16 cellular contexts compared by ENCODE assay signal in the genomic region with DNA sequence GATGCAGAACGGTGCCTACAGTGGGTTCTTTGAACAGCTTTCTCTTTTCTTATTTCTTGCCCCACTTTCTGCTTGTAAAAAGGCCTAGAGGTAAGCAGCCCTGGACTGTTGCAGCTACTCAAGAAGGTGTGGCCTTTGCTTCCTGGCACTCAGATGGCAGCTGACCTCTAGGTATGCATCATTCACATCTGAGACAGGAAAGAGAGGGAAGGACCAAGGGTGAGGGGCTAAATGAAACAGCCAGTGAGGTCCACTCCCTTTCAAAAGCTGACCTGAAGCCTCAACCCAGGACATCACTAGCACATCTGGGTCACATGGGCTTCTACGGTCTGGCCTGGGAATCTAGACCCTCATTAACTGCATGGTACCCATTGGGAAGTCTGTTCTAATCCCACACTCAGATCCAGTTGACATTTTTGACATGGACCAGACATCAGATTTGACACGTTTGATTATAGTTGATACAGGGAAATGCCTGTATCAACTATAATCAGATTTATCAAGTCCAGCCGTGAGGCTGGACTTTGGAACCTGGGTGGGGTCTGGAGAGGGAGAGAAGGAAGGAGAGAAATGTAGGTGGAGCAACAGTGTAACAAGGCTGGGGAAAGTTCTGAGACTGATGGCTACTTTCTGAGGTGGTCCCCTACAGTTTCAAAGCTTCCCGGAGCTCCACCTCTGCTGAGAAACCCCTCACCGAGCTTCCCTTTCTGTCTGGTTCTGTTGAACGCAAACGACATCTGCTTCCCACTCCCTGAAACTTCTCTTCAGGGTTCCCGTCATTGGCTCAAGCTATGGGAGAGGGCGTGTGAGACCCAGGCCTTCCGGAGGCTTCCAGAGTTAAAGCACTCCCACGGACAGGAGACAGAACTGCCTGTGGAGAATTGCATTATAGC.
DNase-seq lines count a peak whose midpoint lies in the region; ATAC-seq, FAIRE-seq and TF ChIP-seq lines count a peak whose summit lies in the region.
"Had no signal": no experiment of that assay in that cellular context is flagged by ENCODE, and none has a peak within 500 bp of the region (broad histone marks: within the 10 kb centered on the region; RNA-seq: fewer than 3 reads in every experiment).

No MANE protein-coding gene starts in this region.

- no peak for TF ChIP-seq CTCF in A549 (IDR thresholded peaks at IDR 0.05)
- no peak for TF ChIP-seq CTCF in K562 (IDR thresholded peaks at IDR 0.05 in 2 of 3, conservative IDR thresholded peaks at IDR 0.05 in 1 of 3; ENCODE audit: insufficient read depth in 2 of 3, low read depth in 1 of 3, low read length in 3 of 3)

- no peak for TF ChIP-seq EP300 in A549 (IDR thresholded peaks at IDR 0.05)
- TF ChIP-seq EP300 in K562 (IDR thresholded peaks at IDR 0.05; ENCODE audit: low read length): no peak

- no peak for DNase-seq in A549 (ENCODE audit: low read depth in 1 of 2, low spot score in 1 of 2)
- DNase-seq in K562 (ENCODE audit: extremely low read depth in 1 of 4, low spot score in 3 of 4): no peak
- no peak for DNase-seq in left lobe of liver (ENCODE audit: low spot score)
- DNase-seq: activated CD4-positive, alpha-beta T cell treated with anti-CD3 and anti-CD28 coated beads, Interleukin-2, amount 50 U/mL, for 48 hours; activated gamma-delta T cell treated with Interleukin-2 at 50 U/mL for 16 hours; DMS79; mammary epithelial cell; NCI-H1105; NCI-H510A; testis had no signal

- no peak for FAIRE-seq in A549 (lab: Jason Lieb, UNC)
- FAIRE-seq in K562 (lab: Jason Lieb, UNC): no peak
- FAIRE-seq: frontal cortex had no signal

- no TSS peak for BruUV-seq in K562 (replicated peaks; lab: Mats Ljungman, UMichigan)

- POLR2A ChIA-PET in A549 (lab: Yijun Ruan, JAX) (interaction anchor here (1.1 kb wide), 1 partner anchor 61 kb away, joined by 5 read pairs; the partner anchor contains the start of gene ROCK2), K562 (lab: Yijun Ruan, JAX) (interaction anchor here (0.6 to 1.1 kb wide), 4 partner anchors 12 to 50 kb away, joined by 3 to 5 read pairs (median 4); no protein-coding TSS in a partner anchor)

- in situ Hi-C loops in K562 (cut with MboI): loop anchor here (25.0 kb wide), 3 partner anchors 169 to 569 kb away; a partner anchor contains a TSS

- H3K27me3 ChIP-seq in K562 (ENCODE audit: control insufficient read depth in 2 of 2, insufficient read depth in 2 of 2, low read length in 2 of 2): no peaks in the 10 kb centered on the region
- no peaks in the 10 kb centered on the region for H3K27me3 ChIP-seq in rectal smooth muscle tissue (ENCODE audit: control insufficient read depth, insufficient read depth, low read length)
- H3K27me3 ChIP-seq: testis had no signal

- CTCF ChIA-PET in A549 (lab: Yijun Ruan, JAX) (interaction anchor here (0.8 to 3.3 kb wide), 6 partner anchors 10 to 172 kb away, joined by 3 to 9 read pairs (median 4); no protein-coding TSS in a partner anchor), K562 (lab: Yijun Ruan, JAX; ENCODE audit: low intra/inter-chr PET ratio) (no interaction called here)

- whole genome bisulfite sequencing in A549 (ENCODE audit: missing lambda C conversion rate): 82% methylated on average over 12 of the region's 12 CpGs
- 32% methylated on average over 10 of the region's 12 CpGs for whole genome bisulfite sequencing in K562 (ENCODE audit: insufficient coverage, low coverage, missing lambda C conversion rate)

- no peak for TF ChIP-seq POLR2A in A549 (IDR thresholded peaks at IDR 0.05; ENCODE audit: low read length)
- no peak for TF ChIP-seq POLR2A in K562 (conservative IDR thresholded peaks at IDR 0.05)

- peaks cover 45% of the 10 kb centered on the region for H3K4me1 ChIP-seq in A549
- peaks cover 8 to 9% of the 10 kb centered on the region in 2 experiments; a peak in 3 of 5 replicates for H3K4me1 ChIP-seq in K562 (replicated peaks in 1 of 2; ENCODE audit: control insufficient read depth in 2 of 2, insufficient read depth in 2 of 2, low read length in 2 of 2)
- peaks cover 2% of the 10 kb centered on the region for H3K4me1 ChIP-seq in rectal smooth muscle tissue (ENCODE audit: control insufficient read depth, insufficient read depth, low read length)
- H3K4me1 ChIP-seq: testis had no signal

- H2AFZ ChIP-seq in K562 (ENCODE audit: low read depth, low read length): peak overlapping the region; percentile 20

- H3K36me3 ChIP-seq in K562 (ENCODE audit: control insufficient read depth, insufficient read depth, low read length): no peaks in the 10 kb centered on the region
- H3K36me3 ChIP-seq in rectal smooth muscle tissue (ENCODE audit: control insufficient read depth, insufficient read depth, low read length): no peaks in the 10 kb centered on the region

- H3K4me2 ChIP-seq in A549: peak overlapping the region; percentile 53
- no peak overlapping the region for H3K4me2 ChIP-seq in K562 (ENCODE audit: insufficient read depth, low read length)

- no peaks in the 10 kb centered on the region for H3K9me1 ChIP-seq in K562 (ENCODE audit: control insufficient read depth, insufficient read depth, low read length)

- H3K9ac ChIP-seq in K562 (ENCODE audit: insufficient read depth in 1 of 2, low read depth in 2 of 2, low read length in 2 of 2): no peak overlapping the region
- H3K9ac ChIP-seq in rectal smooth muscle tissue (ENCODE audit: low read length): peak overlapping the region; percentile 16

- H3K27ac ChIP-seq in A549 (peak overlapping the region; percentile 34 to 58; a peak in 3 of 6 replicates), K562 (ENCODE audit: extremely low read depth, low read depth, low read length) (no peak overlapping the region), rectal smooth muscle tissue (ENCODE audit: low read depth, low read length) (peak overlapping the region; percentile 56)

- no peaks in the 10 kb centered on the region for H4K20me1 ChIP-seq in K562 (replicated peaks; ENCODE audit: control insufficient read depth, insufficient read depth, low read length)

- ATAC-seq in A549 (peak in 1 of 2 experiments; percentile 22; a peak in 3 of 6 replicates), K562 (no peak), left lobe of liver (peak; percentile 37), HG03139 (IDR thresholded peaks at IDR 0.05; ENCODE audit: unreplicated experiment) (no peak), HG02642 (IDR thresholded peaks at IDR 0.05; ENCODE audit: poor library complexity, unreplicated experiment) (no peak), HG03442 (IDR thresholded peaks at IDR 0.05; ENCODE audit: unreplicated experiment) (no peak), GM21390 (IDR thresholded peaks at IDR 0.05; ENCODE audit: unreplicated experiment) (no peak)

- H3K9me3 ChIP-seq in A549 (no peaks in the 10 kb centered on the region), K562 (replicated peaks; ENCODE audit: control insufficient read depth, insufficient read depth, low read depth, low read length) (no peaks in the 10 kb centered on the region)
- H3K9me3 ChIP-seq: testis had no signal

- H3K79me2 ChIP-seq in K562 (ENCODE audit: control insufficient read depth, insufficient read depth, low read length): no peaks in the 10 kb centered on the region

- H3K4me3 ChIP-seq in A549: no peak overlapping the region
- no peak overlapping the region for H3K4me3 ChIP-seq in K562
- no peak overlapping the region for H3K4me3 ChIP-seq in rectal smooth muscle tissue (ENCODE audit: low read length)
- H3K4me3 ChIP-seq: testis had no signal

- TF ChIP-seq RAD21 in A549 (conservative IDR thresholded peaks at IDR 0.05 in 1 of 2, IDR thresholded peaks at IDR 0.05 in 1 of 2) (no peak), K562 (CRISPR knock-in tag; conservative IDR thresholded peaks at IDR 0.05 in 1 of 2, IDR thresholded peaks at IDR 0.05 in 1 of 2) (no peak)

- intact Hi-C loops in K562 (cut with micrococcal nuclease): no loop called here

TF ChIP-seq in A549, 52 proteins besides CTCF, POLR2A, EP300 and RAD21:
- TF ChIP-seq TP53 (CRISPR knock-in tag; IDR thresholded peaks at IDR 0.05) (no peak), MAZ (IDR thresholded peaks at IDR 0.05; ENCODE audit: borderline replicate concordance, low read depth, low read length) (no peak), MAFK (IDR thresholded peaks at IDR 0.05; ENCODE audit: partially characterized antibody) (no peak)

TF ChIP-seq in K562, 482 proteins besides CTCF, POLR2A, EP300 and RAD21:
- TF ChIP-seq ZNF124 (CRISPR knock-in tag; IDR thresholded peaks at IDR 0.05) (no peak), ZBED1 (IDR thresholded peaks at IDR 0.05) (no peak), ZKSCAN3 (CRISPR knock-in tag; IDR thresholded peaks at IDR 0.05) (no peak), ZNF444 (CRISPR knock-in tag; IDR thresholded peaks at IDR 0.05) (no peak), SIRT6 (IDR thresholded peaks at IDR 0.05; ENCODE audit: low read depth, low read length) (no peak), IRF1 (CRISPR knock-in tag; IDR thresholded peaks at IDR 0.05; ENCODE audit: borderline replicate concordance) (no peak), HSF4 (CRISPR knock-in tag; IDR thresholded peaks at IDR 0.05; ENCODE audit: borderline replicate concordance) (no peak)
TF ChIP-seq in K562: peak in this region for 0.
